Comparison of ENCODE assay signal across 9 cellular contexts in genomic region chr6:91437295-91437694, GRCh38.
"Had no signal": no experiment of that assay in that cellular context is flagged by ENCODE, and none has a peak within 500 bp of the region (broad histone marks: within the 10 kb centered on the region; RNA-seq: fewer than 3 reads in every experiment).

No MANE protein-coding gene starts in this region.

- H3K27me3 Mint-ChIP-seq: activated CD4-positive, alpha-beta memory T cell treated with anti-CD3 and anti-CD28 coated beads for 36 hours; activated CD8-positive, alpha-beta memory T cell treated with anti-CD3 and anti-CD28 coated beads, Interleukin-2, amount 10 ng/mL, durations not matched to agents 7 days and 5 days; activated naive CD4-positive, alpha-beta T cell treated with anti-CD3 and anti-CD28 coated beads, Interleukin-2, amount 50 U/mL, for 24 hours; activated T-cell treated with anti-CD3 and anti-CD28 coated beads, Interleukin-2, amount 50 U/mL, for 24 hours; stimulated activated memory B cell treated with anti-CD40 and anti-IgM and Interleukin-4, amounts not matched to agents 10 μg/mL and 1 μg/mL and 100 μg/mL, for 72 hours had no signal

- H3K9me3 ChIP-seq: esophagus muscularis mucosa had no signal

- H3K4me3 Mint-ChIP-seq: activated CD4-positive, alpha-beta memory T cell treated with anti-CD3 and anti-CD28 coated beads for 36 hours; activated CD8-positive, alpha-beta memory T cell treated with anti-CD3 and anti-CD28 coated beads, Interleukin-2, amount 10 ng/mL, durations not matched to agents 7 days and 5 days; activated naive CD4-positive, alpha-beta T cell treated with anti-CD3 and anti-CD28 coated beads, Interleukin-2, amount 50 U/mL, for 24 hours; activated T-cell treated with anti-CD3 and anti-CD28 coated beads, Interleukin-2, amount 50 U/mL, for 24 hours; stimulated activated memory B cell treated with anti-CD40 and anti-IgM and Interleukin-4, amounts not matched to agents 10 μg/mL and 1 μg/mL and 100 μg/mL, for 72 hours had no signal

- H3K79me2 ChIP-seq: hepatocyte had no signal

- H3K27ac ChIP-seq: esophagus muscularis mucosa, hepatocyte had no signal

- DNase-seq: activated CD4-positive, alpha-beta memory T cell treated with anti-CD3 and anti-CD28 coated beads for 36 hours; activated CD8-positive, alpha-beta memory T cell treated with anti-CD3 and anti-CD28 coated beads, Interleukin-2, amount 10 ng/mL, durations not matched to agents 7 days and 5 days; activated T-cell treated with anti-CD3 and anti-CD28 coated beads, Interleukin-2, amount 50 U/mL, for 24 hours; posterior cingulate gyrus had no signal

- FAIRE-seq: colon had no signal

- H3K4me1 ChIP-seq: esophagus muscularis mucosa had no signal

- H3K4me1 Mint-ChIP-seq: activated CD8-positive, alpha-beta memory T cell treated with anti-CD3 and anti-CD28 coated beads, Interleukin-2, amount 10 ng/mL, durations not matched to agents 7 days and 5 days; stimulated activated memory B cell treated with anti-CD40 and anti-IgM and Interleukin-4, amounts not matched to agents 10 μg/mL and 1 μg/mL and 100 μg/mL, for 72 hours had no signal

- H3K9me3 Mint-ChIP-seq: activated T-cell treated with anti-CD3 and anti-CD28 coated beads, Interleukin-2, amount 50 U/mL, for 24 hours; stimulated activated memory B cell treated with anti-CD40 and anti-IgM and Interleukin-4, amounts not matched to agents 10 μg/mL and 1 μg/mL and 100 μg/mL, for 72 hours had no signal

- H3K4me2 ChIP-seq: hepatocyte had no signal

- H3K27me3 ChIP-seq: esophagus muscularis mucosa, hepatocyte had no signal

- H3K36me3 ChIP-seq: esophagus muscularis mucosa had no signal

- H3K4me3 ChIP-seq: esophagus muscularis mucosa, hepatocyte had no signal

- H3K27ac Mint-ChIP-seq: activated CD4-positive, alpha-beta memory T cell treated with anti-CD3 and anti-CD28 coated beads for 36 hours; activated CD8-positive, alpha-beta memory T cell treated with anti-CD3 and anti-CD28 coated beads, Interleukin-2, amount 10 ng/mL, durations not matched to agents 7 days and 5 days; activated naive CD4-positive, alpha-beta T cell treated with anti-CD3 and anti-CD28 coated beads, Interleukin-2, amount 50 U/mL, for 24 hours; activated T-cell treated with anti-CD3 and anti-CD28 coated beads, Interleukin-2, amount 50 U/mL, for 24 hours; stimulated activated memory B cell treated with anti-CD40 and anti-IgM and Interleukin-4, amounts not matched to agents 10 μg/mL and 1 μg/mL and 100 μg/mL, for 72 hours had no signal

- H3K36me3 Mint-ChIP-seq: activated CD4-positive, alpha-beta memory T cell treated with anti-CD3 and anti-CD28 coated beads for 36 hours; activated CD8-positive, alpha-beta memory T cell treated with anti-CD3 and anti-CD28 coated beads, Interleukin-2, amount 10 ng/mL, durations not matched to agents 7 days and 5 days; activated naive CD4-positive, alpha-beta T cell treated with anti-CD3 and anti-CD28 coated beads, Interleukin-2, amount 50 U/mL, for 24 hours; stimulated activated memory B cell treated with anti-CD40 and anti-IgM and Interleukin-4, amounts not matched to agents 10 μg/mL and 1 μg/mL and 100 μg/mL, for 72 hours had no signal

- H2AFZ ChIP-seq: hepatocyte had no signal

- ATAC-seq: activated CD8-positive, alpha-beta memory T cell treated with anti-CD3 and anti-CD28 coated beads, Interleukin-2, amount 10 ng/mL, durations not matched to agents 7 days and 5 days; stimulated activated memory B cell treated with anti-CD40 and anti-IgM and Interleukin-4, amounts not matched to agents 10 μg/mL and 1 μg/mL and 100 μg/mL, for 72 hours had no signal
